7 cellular contexts compared by ENCODE assay signal in genomic region chr9:30410273-30410672, GRCh38.
"Had no signal": no experiment of that assay in that cellular context is flagged by ENCODE, and none has a peak within 500 bp of the region (broad histone marks: within the 10 kb centered on the region; RNA-seq: fewer than 3 reads in every experiment).

No MANE protein-coding gene starts in this region.

- H3K4me3 ChIP-seq: HAP-1 had no signal

- H3K27me3 Mint-ChIP-seq: IgD-negative memory B cell had no signal

- ATAC-seq: HCT116, HepG2 had no signal

- DNase-seq: H7, HFFc6 had no signal

- H3K9me3 ChIP-seq: HAP-1 had no signal

- H3K27ac Mint-ChIP-seq: HFFc6, IgD-negative memory B cell had no signal

- H3K36me3 ChIP-seq: HAP-1 had no signal

- H3K4me1 Mint-ChIP-seq: IgD-negative memory B cell had no signal

- H3K4me1 ChIP-seq: HAP-1 had no signal

- H3K4me3 Mint-ChIP-seq: HFFc6, IgD-negative memory B cell had no signal

- H3K27ac ChIP-seq: HL-60 had no signal

- H3K36me3 Mint-ChIP-seq: IgD-negative memory B cell had no signal
